In the genomic region with DNA sequence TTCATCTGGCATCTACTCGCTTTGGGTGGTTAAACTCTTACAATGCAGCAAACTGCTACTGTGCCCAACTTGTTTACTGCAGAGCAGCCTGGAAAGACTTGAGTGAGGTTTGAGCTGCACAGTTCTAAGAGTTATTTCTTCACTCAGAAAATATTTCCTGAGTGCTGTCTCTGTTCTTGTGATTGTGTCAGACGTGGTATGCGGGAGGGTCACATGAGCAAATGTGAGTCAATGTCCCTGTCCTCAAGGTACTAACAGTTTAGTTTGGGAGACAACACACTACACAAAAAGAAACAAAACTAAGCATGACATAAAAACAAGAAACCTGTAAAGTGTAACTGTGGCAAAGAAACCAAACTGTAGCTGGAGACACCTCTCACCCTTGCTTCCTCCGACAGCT, we compare ENCODE assay signal across 20 cellular contexts. TPM values are rescaled to one million over a fixed set of nuclear protein-coding genes. Genes with fewer than 3 reads are reported as not detected.
DNase-seq lines count a peak whose midpoint lies in the region; TF ChIP-seq lines count a peak whose summit lies in the region.
"Had no signal": no experiment of that assay in that cellular context is flagged by ENCODE, and none has a peak within 500 bp of the region (broad histone marks: within the 10 kb centered on the region; RNA-seq: fewer than 3 reads in every experiment).

No MANE protein-coding gene starts in this region.

- DNase-seq in adipocyte (ENCODE audit: low read depth): peak; percentile 47
- DNase-seq in fibroblast of mammary gland (ENCODE audit: low read depth): peak; percentile 36
- DNase-seq in prostate gland (ENCODE audit: low spot score): no peak
- peak; percentile 29 to 37 for DNase-seq in thyroid gland
- no peak for DNase-seq in RKO (ENCODE audit: low spot score)
- DNase-seq in T-helper 2 cell treated with Interferon-gamma antibody and Interleukin-4, amounts not matched to agents 5 μg/mL and 100 μg/mL, for 36 hours (ENCODE audit: low spot score): no peak
- DNase-seq in A172 (ENCODE audit: low spot score): no peak
- DNase-seq: activated CD4-positive, alpha-beta T cell treated with anti-CD3 and anti-CD28 coated beads for 48 hours; activated CD8-positive, alpha-beta memory T cell treated with anti-CD3 and anti-CD28 coated beads, Interleukin-2, amount 10 ng/mL, durations not matched to agents 7 days and 5 days; AML-193; Caco-2; caudate nucleus; heart left ventricle; KG1; NCI-H1092 treated with DMSO at 0.1 percent for 48 hours; NCI-H2107; NCI-H524; posterior cingulate gyrus had no signal

- H3K9me3 ChIP-seq in adipocyte (ENCODE audit: control insufficient read depth, low read length) (peaks cover 27% of the 10 kb centered on the region), prostate gland (no peaks in the 10 kb centered on the region), thyroid gland (no peaks in the 10 kb centered on the region)
- H3K9me3 ChIP-seq: Caco-2, heart left ventricle had no signal

- TF ChIP-seq CTCF in fibroblast of mammary gland (conservative IDR thresholded peaks at IDR 0.05; ENCODE audit: control insufficient read depth, insufficient read depth, low read depth, low read length) (no peak), prostate gland (IDR thresholded peaks at IDR 0.05) (no peak), thyroid gland (IDR thresholded peaks at IDR 0.05) (no peak)

- H3K36me3 ChIP-seq in adipocyte (ENCODE audit: control insufficient read depth, insufficient read depth, low read length, severe bottlenecking) (peaks cover 9% of the 10 kb centered on the region), prostate gland (no peaks in the 10 kb centered on the region), thyroid gland (no peaks in the 10 kb centered on the region)
- H3K36me3 ChIP-seq: heart left ventricle had no signal

- H3K27ac Mint-ChIP-seq in T-helper 2 cell treated with Interferon-gamma antibody and Interleukin-4, amounts not matched to agents 5 μg/mL and 100 μg/mL, for 36 hours: no peak overlapping the region
- H3K27ac Mint-ChIP-seq: activated CD8-positive, alpha-beta memory T cell treated with anti-CD3 and anti-CD28 coated beads, Interleukin-2, amount 10 ng/mL, durations not matched to agents 7 days and 5 days; activated T-helper 2 cell treated with anti-CD3 and anti-CD28 coated beads, Interferon-gamma antibody, Interleukin-2, Interleukin-4, amounts not matched to agents 10 μg/mL and 5 μg/mL and 100 μg/mL, durations not matched to agents 14 hours and 24 hours and 36 hours; natural killer cell treated with Interleukin-12 subunit alpha and Interleukin-12 subunit beta and Interleukin-15 and Interleukin-18, amount 100 ng/mL, for 72 hours had no signal

- H3K27ac ChIP-seq in prostate gland (peak overlapping the region; percentile 21 to 46), thyroid gland (peak overlapping the region; percentile 88 to 91 (median 90))

- no peaks in the 10 kb centered on the region for H3K4me1 Mint-ChIP-seq in T-helper 2 cell treated with Interferon-gamma antibody and Interleukin-4, amounts not matched to agents 5 μg/mL and 100 μg/mL, for 36 hours (ENCODE audit: low read depth)
- H3K4me1 Mint-ChIP-seq: activated CD8-positive, alpha-beta memory T cell treated with anti-CD3 and anti-CD28 coated beads, Interleukin-2, amount 10 ng/mL, durations not matched to agents 7 days and 5 days had no signal

- no peaks in the 10 kb centered on the region for H3K27me3 ChIP-seq in adipocyte (replicated peaks; ENCODE audit: control insufficient read depth, insufficient read depth, low read length)
- no peaks in the 10 kb centered on the region for H3K27me3 ChIP-seq in prostate gland (replicated peaks; ENCODE audit: insufficient read depth)
- no peaks in the 10 kb centered on the region for H3K27me3 ChIP-seq in thyroid gland
- H3K27me3 ChIP-seq: heart left ventricle had no signal

- H3K4me3 Mint-ChIP-seq in T-helper 2 cell treated with Interferon-gamma antibody and Interleukin-4, amounts not matched to agents 5 μg/mL and 100 μg/mL, for 36 hours: no peak overlapping the region
- H3K4me3 Mint-ChIP-seq: activated CD8-positive, alpha-beta memory T cell treated with anti-CD3 and anti-CD28 coated beads, Interleukin-2, amount 10 ng/mL, durations not matched to agents 7 days and 5 days; natural killer cell treated with Interleukin-12 subunit alpha and Interleukin-12 subunit beta and Interleukin-15 and Interleukin-18, amount 100 ng/mL, for 72 hours had no signal

- H3K9me3 Mint-ChIP-seq in T-helper 2 cell treated with Interferon-gamma antibody and Interleukin-4, amounts not matched to agents 5 μg/mL and 100 μg/mL, for 36 hours: peaks cover 6% of the 10 kb centered on the region

- H3K9ac ChIP-seq in adipocyte (ENCODE audit: low read length): peak overlapping the region; percentile 27

- peaks cover 2% of the 10 kb centered on the region for H3K27me3 Mint-ChIP-seq in T-helper 2 cell treated with Interferon-gamma antibody and Interleukin-4, amounts not matched to agents 5 μg/mL and 100 μg/mL, for 36 hours (ENCODE audit: low read depth)
- H3K27me3 Mint-ChIP-seq: activated CD8-positive, alpha-beta memory T cell treated with anti-CD3 and anti-CD28 coated beads, Interleukin-2, amount 10 ng/mL, durations not matched to agents 7 days and 5 days; natural killer cell treated with Interleukin-12 subunit alpha and Interleukin-12 subunit beta and Interleukin-15 and Interleukin-18, amount 100 ng/mL, for 72 hours had no signal

- WGBS in prostate gland: 81% methylated on average over 4 of the region's 4 CpGs
- 75 to 84% methylated on average over 4 of the region's 4 CpGs for WGBS in thyroid gland, 2 donors

- H3K36me3 Mint-ChIP-seq in T-helper 2 cell treated with Interferon-gamma antibody and Interleukin-4, amounts not matched to agents 5 μg/mL and 100 μg/mL, for 36 hours (ENCODE audit: low read depth): no peaks in the 10 kb centered on the region

- peaks cover 24% of the 10 kb centered on the region for H3K4me1 ChIP-seq in adipocyte (ENCODE audit: control insufficient read depth, insufficient read depth, low read length)
- H3K4me1 ChIP-seq in prostate gland (replicated peaks): peaks cover 3% of the 10 kb centered on the region
- H3K4me1 ChIP-seq in thyroid gland: peaks cover 46 to 54% of the 10 kb centered on the region in 2 donors

- TF ChIP-seq POLR2A in prostate gland (IDR thresholded peaks at IDR 0.05): no peak
- TF ChIP-seq POLR2A in thyroid gland (IDR thresholded peaks at IDR 0.05): no peak

- intact Hi-C loops in prostate gland (cut with DNase I): no loop called here
- intact Hi-C loops in thyroid gland (cut with DNase I): no loop called here

- H3K4me3 ChIP-seq in adipocyte (ENCODE audit: low read length) (peak overlapping the region; percentile 31), fibroblast of mammary gland (ENCODE audit: control insufficient read depth, low read depth, low read length) (no peak overlapping the region), prostate gland (no peak overlapping the region), thyroid gland (replicated peaks in 1 of 3) (no peak overlapping the region)
- H3K4me3 ChIP-seq: heart left ventricle had no signal

RNA-seq across cellular contexts. Expression of a gene that starts 32.4 kb away (rescaled TPM):
- total RNA-seq in prostate gland (10 to 100 TPM in 1 of 2 donors, 1 to 10 TPM in 1; 3.1 to 22.2 TPM), thyroid gland (1 to 10 TPM; 4.3 to 9.1 (median 6.3) TPM)
- total RNA-seq in A172 (2014; rRNA removed; shearing (Covaris generic)): 0.59 and 0.65 TPM in 2 replicates

RNA-seq across cellular contexts. Expression of a gene that starts 49.8 kb away (rescaled TPM):
- total RNA-seq in prostate gland: 10 to 100 TPM; 16.7 to 54.6 TPM
- 10 to 100 TPM; 12.1 to 17.3 (median 15.0) TPM for total RNA-seq in thyroid gland
- total RNA-seq in A172 (2014; rRNA removed; shearing (Covaris generic)): 6.1 and 6.4 TPM in 2 replicates

RNA-seq across cellular contexts. Expression of a gene that starts 50.2 kb away (rescaled TPM):
- total RNA-seq in prostate gland (10 to 100 TPM; 40.3 to 46.2 TPM), thyroid gland (10 to 100 TPM; 31.8 to 65.1 (median 35.7) TPM)
- 10.1 and 16.8 TPM in 2 replicates for total RNA-seq in A172 (2014; rRNA removed; shearing (Covaris generic))

Comparison
In these comparisons a context has a peak if more than half of its experiments do, and no peak if none do; other contexts are left out.
1. DNase-seq: peak in adipocyte (single experiment), fibroblast of mammary gland (single experiment) and thyroid gland (2 of 2); none in prostate gland (single experiment), RKO (single experiment), T-helper 2 cell treated with Interferon-gamma antibody and Interleukin-4, amounts not matched to agents 5 μg/mL and 100 μg/mL, for 36 hours (single experiment) and A172 (single experiment).